ENCODE assay signal across 10 cellular contexts in the genomic region with DNA sequence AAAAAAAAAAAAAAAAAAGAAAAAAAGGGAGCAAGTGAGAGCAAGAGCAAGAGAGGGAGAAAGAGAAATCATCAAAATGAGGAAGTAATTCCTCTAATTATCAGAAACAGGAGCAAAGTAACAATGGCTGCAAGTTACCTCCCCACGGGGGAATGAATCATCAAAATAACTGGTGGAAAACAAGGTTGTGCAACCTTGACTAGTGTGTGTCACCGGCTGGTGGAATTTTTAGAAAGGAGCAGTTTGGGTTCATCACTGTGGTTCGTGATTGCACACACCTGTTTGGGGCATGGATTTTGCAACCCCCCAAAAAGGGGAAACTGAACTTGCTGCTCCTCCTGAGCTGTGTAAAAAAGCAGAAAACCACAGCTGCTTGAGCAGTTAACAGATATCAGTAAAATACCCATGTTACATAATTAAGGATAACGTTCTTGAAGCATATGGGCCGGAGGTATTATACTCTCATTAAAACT.
DNase-seq lines count a peak whose midpoint lies in the region; ATAC-seq and TF ChIP-seq lines count a peak whose summit lies in the region.
"Had no signal": no experiment of that assay in that cellular context is flagged by ENCODE, and none has a peak within 500 bp of the region (broad histone marks: within the 10 kb centered on the region; RNA-seq: fewer than 3 reads in every experiment).

No MANE protein-coding gene starts in this region.

- peaks cover 20 to 21% of the 10 kb centered on the region in 2 donors for H3K36me3 Mint-ChIP-seq in CD14-positive monocyte
- no peaks in the 10 kb centered on the region for H3K36me3 Mint-ChIP-seq in endodermal cell (ENCODE audit: low read depth)

- H3K4me1 ChIP-seq in endodermal cell (ENCODE audit: control insufficient read depth, insufficient read depth, low read length) = no peaks in the 10 kb centered on the region

- no peak overlapping the region for H3K4me3 ChIP-seq in endodermal cell (ENCODE audit: low read length)

- intact Hi-C loops in CD14-positive monocyte (cut with micrococcal nuclease) = loop anchor here in 1 of 2 donors (2.0 to 5.0 kb wide), 2 partner anchors 45 to 187 kb away; no protein-coding TSS in a partner anchor

- H3K4me1 Mint-ChIP-seq in CD14-positive monocyte (peaks cover 64% of the 10 kb centered on the region), endodermal cell (peaks cover 20% of the 10 kb centered on the region)

- H3K27ac ChIP-seq in endodermal cell (ENCODE audit: low read depth, low read length) = no peak overlapping the region

- H3K36me3 ChIP-seq in endodermal cell (ENCODE audit: control insufficient read depth, insufficient read depth, low read length) = no peaks in the 10 kb centered on the region

- no peak overlapping the region for H3K4me3 Mint-ChIP-seq in CD14-positive monocyte
- no peak overlapping the region for H3K4me3 Mint-ChIP-seq in endodermal cell

- DNase-seq in CD14-positive monocyte (ENCODE audit: low spot score) = peak; percentile 96
- peak; percentile 56 for DNase-seq in HT1080 (ENCODE audit: low read depth)
- DNase-seq in amniotic epithelial cell (ENCODE audit: low read depth) = peak; percentile 91
- peak; percentile 33 for DNase-seq in medulla oblongata (ENCODE audit: extremely low spot score)
- DNase-seq in endodermal cell = no peak
- no peak for DNase-seq in T1000 (lab: John Stamatoyannopoulos, UW)
- no peak for DNase-seq in NCI-H2227 treated with DMSO at 0.1 percent for 48 hours (lab: John Stamatoyannopoulos, UW)
- DNase-seq: activated CD4-positive, CD25-positive, alpha-beta regulatory T cell had no signal

- no peaks in the 10 kb centered on the region for H3K27me3 ChIP-seq in endodermal cell (ENCODE audit: control insufficient read depth, insufficient read depth, low read length, poor library complexity, severe bottlenecking)

- H3K27ac Mint-ChIP-seq in CD14-positive monocyte (peak overlapping the region; percentile 96 to 99 (median 99)), endodermal cell (no peak overlapping the region)

- H3K9me3 Mint-ChIP-seq in CD14-positive monocyte (peaks cover 0 to 5% (median 3%) of the 10 kb centered on the region in 7 donors), endodermal cell (no peaks in the 10 kb centered on the region)

- TF ChIP-seq CTCF in CD14-positive monocyte (IDR thresholded peaks at IDR 0.05) (no peak), endodermal cell (conservative IDR thresholded peaks at IDR 0.05) (no peak)

- no peaks in the 10 kb centered on the region for H3K9me3 ChIP-seq in endodermal cell (ENCODE audit: control insufficient read depth, low read length)

- H3K9ac ChIP-seq in endodermal cell (ENCODE audit: extremely low read depth, low read length, poor library complexity, severe bottlenecking) = no peak overlapping the region

- whole genome bisulfite sequencing in endodermal cell (ENCODE audit: insufficient coverage in 1 of 2, insufficient read length in 1 of 2), 2 experiments = 92% methylated on average over 2 to 5 of the region's 5 CpGs

- no peak for ATAC-seq in GM19467 (IDR thresholded peaks at IDR 0.05; ENCODE audit: unreplicated experiment)
- ATAC-seq: left colon had no signal

- H3K27me3 Mint-ChIP-seq in CD14-positive monocyte (ENCODE audit: low read depth in 3 of 3) (no peaks in the 10 kb centered on the region), endodermal cell (ENCODE audit: insufficient read depth) (no peaks in the 10 kb centered on the region)

Comparison
In these comparisons a context has a peak if more than half of its experiments do, and no peak if none do; other contexts are left out.
1. DNase-seq: peak in CD14-positive monocyte (single experiment), HT1080 (single experiment), amniotic epithelial cell (single experiment) and medulla oblongata (single experiment); none in endodermal cell (single experiment), T1000 (single experiment) and NCI-H2227 treated with DMSO at 0.1 percent for 48 hours (single experiment).